Comparison of ENCODE assay signal across 11 cellular contexts in genomic region chrX:110021180-110022022, GRCh38. TPM values are rescaled to one million over a fixed set of nuclear protein-coding genes. Genes with fewer than 3 reads are reported as not detected.
DNase-seq lines count a peak whose midpoint lies in the region; ATAC-seq, FAIRE-seq and TF ChIP-seq lines count a peak whose summit lies in the region.
"Had no signal": no experiment of that assay in that cellular context is flagged by ENCODE, and none has a peak within 500 bp of the region (broad histone marks: within the 10 kb centered on the region; RNA-seq: fewer than 3 reads in every experiment).

No MANE protein-coding gene starts in this region.

- H3K36me3 ChIP-seq in heart left ventricle (peaks cover 0 to 5% (median 0%) of the 10 kb centered on the region in 9 donors), thyroid gland (no peaks in the 10 kb centered on the region)

- TF ChIP-seq POLR2A in H54 (IDR thresholded peaks at IDR 0.05; ENCODE audit: low read depth, low read length) (no peak), heart left ventricle (IDR thresholded peaks at IDR 0.05) (no peak), thyroid gland (IDR thresholded peaks at IDR 0.05) (no peak)

- TF ChIP-seq CTCF in heart left ventricle (IDR thresholded peaks at IDR 0.05) (no peak), thyroid gland (IDR thresholded peaks at IDR 0.05) (no peak)

- peaks cover 0 to 43% (median 12%) of the 10 kb centered on the region in 12 donors for H3K4me1 ChIP-seq in heart left ventricle
- H3K4me1 ChIP-seq in thyroid gland: peaks cover 0 to 19% of the 10 kb centered on the region in 2 donors

- peak; percentile 51 to 90 (median 71) for ATAC-seq in heart left ventricle
- ATAC-seq: T-cell had no signal

- H3K27ac ChIP-seq in heart left ventricle: peak overlapping the region in 11 of 12 donors; percentile 28 to 78 (median 67)
- H3K27ac ChIP-seq in thyroid gland: peak overlapping the region in 2 of 3 donors; percentile 22 to 40
- H3K27ac ChIP-seq: HL-60 had no signal

- WGBS in heart left ventricle, 4 donors: 39 to 51% (median 43%) methylated on average over 4 of the region's 4 CpGs
- WGBS in thyroid gland, 2 donors: 51 to 65% methylated on average over 4 of the region's 4 CpGs

- in situ Hi-C loops in SK-MEL-5 (cut with HindIII; ENCODE audit: low pct_unique_long_range_greater_than_20kb, low sequenced_read_pairs): no loop called here

- FAIRE-seq in H54 (lab: Jason Lieb, UNC): peak; percentile 86

- H3K4me3 ChIP-seq in heart left ventricle (no peak overlapping the region), thyroid gland (replicated peaks in 1 of 3) (no peak overlapping the region)

- H3K27me3 ChIP-seq in heart left ventricle: peaks cover 0 to 14% (median 0%) of the 10 kb centered on the region in 9 donors
- no peaks in the 10 kb centered on the region for H3K27me3 ChIP-seq in thyroid gland

- peak; percentile 18 for DNase-seq in H54 (ENCODE audit: insufficient read length, low spot score)
- DNase-seq in SK-MEL-5 (ENCODE audit: low read depth, low spot score): peak; percentile 46
- DNase-seq in heart left ventricle: peak in 3 of 5 donors; percentile 27 to 40 (median 37)
- DNase-seq in thyroid gland: peak; percentile 46 to 47
- DNase-seq in glomerular visceral epithelial cell (ENCODE audit: extremely low spot score): no peak
- DNase-seq in NCI-H1694 (lab: John Stamatoyannopoulos, UW): no peak
- DNase-seq in AML-193 (lab: John Stamatoyannopoulos, UW): no peak
- DNase-seq: activated CD8-positive, alpha-beta memory T cell treated with anti-CD3 and anti-CD28 coated beads for 24 hours; activated naive CD8-positive, alpha-beta T cell treated with anti-CD3 and anti-CD28 coated beads for 36 hours; T-cell had no signal

- intact Hi-C loops in heart left ventricle (cut with DNase I) (no loop called here), thyroid gland (cut with DNase I) (no loop called here)

- H3K9me3 ChIP-seq in heart left ventricle: no peaks in the 10 kb centered on the region
- H3K9me3 ChIP-seq in thyroid gland: no peaks in the 10 kb centered on the region

RNA-seq across cellular contexts. Expression of gene TMEM164, which starts 18.5 kb away (rescaled TPM):
- total RNA-seq in SK-MEL-5 (2014; rRNA removed; shearing (Covaris generic)): 19.5 and 20.4 TPM in 2 replicates
- polyA plus RNA-seq in SK-MEL-5 (2015; cell fraction: cytosol; rRNA removed): 30.7 and 39.1 TPM in 2 replicates
- polyA plus RNA-seq in SK-MEL-5 (2015; cell fraction: nucleus; rRNA removed): 21.7 and 27.6 TPM in 2 replicates
- total RNA-seq in heart left ventricle (10 to 100 TPM; 37.6 to 94.7 (median 50.3) TPM), thyroid gland (10 to 100 TPM; 28.8 to 40.0 (median 33.8) TPM)
- 100 to 1,000 TPM in 1 of 2 donors, 10 to 100 TPM in 1; 14.4 to 117 TPM for polyA plus RNA-seq in heart left ventricle

Comparison
In these comparisons a context has a peak if more than half of its experiments do, and no peak if none do; other contexts are left out.
1. DNase-seq: peak in H54 (single experiment), SK-MEL-5 (single experiment), heart left ventricle (3 of 5) and thyroid gland (2 of 2); none in glomerular visceral epithelial cell (single experiment), NCI-H1694 (single experiment) and AML-193 (0 of 2).